In the genomic region with DNA sequence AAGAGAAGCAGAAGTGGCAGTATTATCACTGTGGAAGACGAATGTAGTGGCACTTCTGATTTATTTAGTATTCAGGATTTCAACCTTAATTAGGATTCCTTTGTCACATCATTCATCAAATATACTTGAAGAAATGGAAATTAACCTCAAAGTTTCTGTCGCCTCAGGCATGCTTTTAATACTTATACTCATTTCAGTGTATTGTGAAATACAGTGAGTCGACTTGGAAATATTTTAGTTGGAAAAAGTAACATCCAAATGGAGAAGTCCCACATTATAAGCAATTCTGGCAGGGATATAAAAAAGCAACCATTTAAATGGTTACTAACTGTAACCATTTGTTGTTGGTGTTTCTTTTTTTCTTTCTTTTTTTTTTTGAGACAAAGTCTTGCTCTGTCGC, we compare ENCODE assay signal across 22 cellular contexts.
DNase-seq lines count a peak whose midpoint lies in the region; TF ChIP-seq lines count a peak whose summit lies in the region.
"Had no signal": no experiment of that assay in that cellular context is flagged by ENCODE, and none has a peak within 500 bp of the region (broad histone marks: within the 10 kb centered on the region; RNA-seq: fewer than 3 reads in every experiment).

No MANE protein-coding gene starts in this region.

- H3K79me2 ChIP-seq in GM23248 (ENCODE audit: insufficient read depth) = no peaks in the 10 kb centered on the region

- H3F3A ChIP-seq in GM23248 (ENCODE audit: insufficient read depth) = no peaks in the 10 kb centered on the region

- H3K36me3 ChIP-seq in GM23248 (ENCODE audit: low read depth) = no peaks in the 10 kb centered on the region
- H3K36me3 ChIP-seq: BLaER1, neural progenitor cell, WERI-Rb-1 had no signal

- no peak for TF ChIP-seq CTCF in fibroblast of mammary gland (conservative IDR thresholded peaks at IDR 0.05; ENCODE audit: control insufficient read depth, insufficient read depth, low read depth, low read length)

- no peaks in the 10 kb centered on the region for H3K9me2 ChIP-seq in GM23248 (ENCODE audit: insufficient read depth)

- no peak overlapping the region for H3K27ac ChIP-seq in GM23248
- H3K27ac ChIP-seq: BLaER1, neural progenitor cell, psoas muscle, WERI-Rb-1 had no signal

- in situ Hi-C loops in GM23248 (cut with MboI) = no loop called here

- no peaks in the 10 kb centered on the region for H4K20me1 ChIP-seq in GM23248 (ENCODE audit: insufficient read depth)
- H4K20me1 ChIP-seq: BLaER1 had no signal

- peaks cover 12% of the 10 kb centered on the region for H3K4me1 ChIP-seq in GM23248 (ENCODE audit: insufficient read depth)
- H3K4me1 ChIP-seq: BLaER1, neural progenitor cell, psoas muscle had no signal

- H3K9me3 ChIP-seq in GM23248 (ENCODE audit: low read depth) = no peaks in the 10 kb centered on the region
- H3K9me3 ChIP-seq: BLaER1, mucosa of descending colon, psoas muscle had no signal

- no peak overlapping the region for H3K9ac ChIP-seq in GM23248
- H3K9ac ChIP-seq: BLaER1, neural progenitor cell had no signal

- H3K27me3 ChIP-seq in GM23248 (replicated peaks; ENCODE audit: insufficient read depth) = peaks cover 8% of the 10 kb centered on the region; the same call in 1 of the 2 replicates
- H3K27me3 ChIP-seq: BLaER1, neural progenitor cell had no signal

- DNase-seq in GM23248 (peak; percentile 72), amniotic epithelial cell (ENCODE audit: low read depth) (peak; percentile 10), fibroblast of mammary gland (ENCODE audit: low read depth) (peak; percentile 34), skeletal muscle cell (ENCODE audit: low read depth) (peak; percentile 5), NCI-H2227 (lab: John Stamatoyannopoulos, UW; ENCODE audit: unreplicated experiment) (no peak), NCI-H345 (lab: John Stamatoyannopoulos, UW) (no peak), DMS114 treated with DMSO at 0.1 percent for 48 hours (lab: John Stamatoyannopoulos, UW; ENCODE audit: unreplicated experiment) (no peak)
- no peak for DNase-seq in activated effector memory CD4-positive, alpha-beta T cell treated with Interleukin-2 at 50 U/mL for 16 hours
- DNase-seq: activated CD4-positive, alpha-beta T cell treated with anti-CD3 and anti-CD28 coated beads, Interleukin-2, amount 50 U/mL, for 48 hours; activated T-cell treated with anti-CD3 and anti-CD28 coated beads, Interleukin-2, amount 50 U/mL, for 1 hour; caudate nucleus; effector CD4-positive, alpha-beta T cell; GDM1; mucosa of descending colon; NCI-H2029; NCI-H524; psoas muscle; SHP77; stimulated activated CD4-positive, alpha-beta T cell treated with anti-CD3 and anti-CD28 coated beads, Interleukin-12 subunit alpha, Interleukin-12 subunit beta, amount 100 ng/mL, for 4 hours; WERI-Rb-1 had no signal

- H3K4me3 ChIP-seq in GM23248 (no peak overlapping the region), fibroblast of mammary gland (ENCODE audit: control insufficient read depth, low read depth, low read length) (no peak overlapping the region), skeletal muscle cell (ENCODE audit: low read depth, low read length) (no peak overlapping the region)
- H3K4me3 ChIP-seq: BLaER1, mucosa of descending colon, neural progenitor cell, psoas muscle had no signal

- H2AFZ ChIP-seq in GM23248 = no peak overlapping the region
- H2AFZ ChIP-seq: neural progenitor cell had no signal

- peak overlapping the region; percentile 7 for H3K4me2 ChIP-seq in GM23248 (ENCODE audit: unreplicated experiment)
- H3K4me2 ChIP-seq: BLaER1, neural progenitor cell had no signal

- WGBS in GM23248 (ENCODE audit: low coverage in 1 of 2, low lambda C conversion rate in 2 of 2, missing lambda C conversion rate in 2 of 2), 2 experiments = 3 to 7% methylated on average over 4 of the region's 4 CpGs

Comparison
In these comparisons a context has a peak if more than half of its experiments do, and no peak if none do; other contexts are left out.
1. DNase-seq: peak in GM23248 (single experiment), amniotic epithelial cell (single experiment), fibroblast of mammary gland (single experiment) and skeletal muscle cell (single experiment); none in activated effector memory CD4-positive, alpha-beta T cell treated with Interleukin-2 at 50 U/mL for 16 hours (single experiment), NCI-H2227 (single experiment), NCI-H345 (single experiment) and DMS114 treated with DMSO at 0.1 percent for 48 hours (single experiment).